In the genomic region with DNA sequence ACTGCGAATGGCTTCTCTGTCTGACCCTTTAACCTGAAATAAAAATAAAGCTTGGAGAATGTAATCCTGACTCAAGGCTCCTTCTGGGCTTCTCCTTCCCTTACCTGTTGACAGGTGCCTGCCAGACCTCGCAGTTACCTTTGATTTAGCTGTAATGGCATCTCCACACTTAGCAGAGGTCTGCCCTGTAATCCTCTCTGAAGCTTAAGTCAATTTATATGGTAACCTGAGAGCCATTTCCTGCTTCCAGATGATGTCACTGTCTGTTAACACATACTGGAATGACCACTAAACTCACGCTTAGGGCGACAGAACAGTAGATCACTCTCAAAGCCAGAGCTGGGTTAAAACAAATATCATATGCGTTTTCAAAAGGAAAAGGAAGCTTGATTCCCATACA, we compare ENCODE assay signal across 14 cellular contexts. TPM values are rescaled to one million over a fixed set of nuclear protein-coding genes. Genes with fewer than 3 reads are reported as not detected.
DNase-seq lines count a peak whose midpoint lies in the region; ATAC-seq and TF ChIP-seq lines count a peak whose summit lies in the region.
"Had no signal": no experiment of that assay in that cellular context is flagged by ENCODE, and none has a peak within 500 bp of the region (broad histone marks: within the 10 kb centered on the region; RNA-seq: fewer than 3 reads in every experiment).

No MANE protein-coding gene starts in this region.

- no peak for ATAC-seq in HG02678 (IDR thresholded peaks at IDR 0.05; ENCODE audit: unreplicated experiment)
- ATAC-seq: heart left ventricle had no signal

- H2AFZ ChIP-seq in GM23248, result no peak overlapping the region

- WGBS in GM23248 (ENCODE audit: low coverage in 1 of 2, low lambda C conversion rate in 2 of 2, missing lambda C conversion rate in 2 of 2), 2 experiments, result 2% methylated on average over 5 of the region's 5 CpGs
- WGBS in thyroid gland, 2 donors, result 14 to 22% methylated on average over 5 of the region's 5 CpGs

- no peaks in the 10 kb centered on the region for H3K27me3 Mint-ChIP-seq in activated CD4-positive, alpha-beta memory T cell treated with anti-CD3 and anti-CD28 coated beads, Interleukin-2, amount 10 ng/mL, durations not matched to agents 7 days and 5 days

- H3K27me3 ChIP-seq in GM23248 (replicated peaks; ENCODE audit: insufficient read depth) (peaks cover 10% of the 10 kb centered on the region), SJCRH30 (no peaks in the 10 kb centered on the region), thyroid gland (no peaks in the 10 kb centered on the region)
- H3K27me3 ChIP-seq: SJSA1 had no signal

- no peaks in the 10 kb centered on the region for H4K20me1 ChIP-seq in GM23248 (ENCODE audit: insufficient read depth)

- H3K27ac ChIP-seq in GM23248, result no peak overlapping the region
- H3K27ac ChIP-seq in SJCRH30, result no peak overlapping the region
- no peak overlapping the region for H3K27ac ChIP-seq in thyroid gland
- H3K27ac ChIP-seq: coronary artery, heart left ventricle, SJSA1 had no signal

- intact Hi-C loops in thyroid gland (cut with DNase I), result no loop called here

- H3K4me3 ChIP-seq in GM23248 (no peak overlapping the region), SJCRH30 (no peak overlapping the region), thyroid gland (replicated peaks in 1 of 3) (no peak overlapping the region)
- H3K4me3 ChIP-seq: coronary artery, heart left ventricle, SJSA1 had no signal

- POLR2A ChIA-PET in activated CD4-positive, alpha-beta memory T cell treated with anti-CD3 and anti-CD28 coated beads, Interleukin-2, amount 10 ng/mL, durations not matched to agents 7 days and 5 days (lab: Charles Lee), result interaction anchor here (0.6 kb wide), 1 partner anchor 96 kb away, joined by 3 read pairs; no protein-coding TSS in a partner anchor

- CTCF ChIA-PET in activated CD4-positive, alpha-beta memory T cell treated with anti-CD3 and anti-CD28 coated beads, Interleukin-2, amount 10 ng/mL, durations not matched to agents 7 days and 5 days (lab: Charles Lee), result no interaction called here

- no peak overlapping the region for H3K4me3 Mint-ChIP-seq in activated CD4-positive, alpha-beta memory T cell treated with anti-CD3 and anti-CD28 coated beads, Interleukin-2, amount 10 ng/mL, durations not matched to agents 7 days and 5 days

- in situ Hi-C loops in GM23248 (cut with MboI), result no loop called here

- TF ChIP-seq CTCF in thyroid gland (IDR thresholded peaks at IDR 0.05), result no peak

- H3K4me2 ChIP-seq in GM23248 (ENCODE audit: unreplicated experiment), result no peak overlapping the region

- H3K36me3 Mint-ChIP-seq in activated CD4-positive, alpha-beta memory T cell treated with anti-CD3 and anti-CD28 coated beads, Interleukin-2, amount 10 ng/mL, durations not matched to agents 7 days and 5 days (ENCODE audit: low read depth), result no peaks in the 10 kb centered on the region

- no peaks in the 10 kb centered on the region for H3K9me3 Mint-ChIP-seq in activated CD4-positive, alpha-beta memory T cell treated with anti-CD3 and anti-CD28 coated beads, Interleukin-2, amount 10 ng/mL, durations not matched to agents 7 days and 5 days
- H3K9me3 Mint-ChIP-seq: activated T-helper 2 cell treated with anti-CD3 and anti-CD28 coated beads, Interferon-gamma antibody, Interleukin-2, Interleukin-4, amounts not matched to agents 10 μg/mL and 5 μg/mL and 100 μg/mL, durations not matched to agents 14 hours and 24 hours and 36 hours had no signal

- no peak overlapping the region for H3K9ac ChIP-seq in GM23248

- H3K4me1 ChIP-seq in GM23248 (ENCODE audit: insufficient read depth) (no peaks in the 10 kb centered on the region), SJCRH30 (peaks cover 14% of the 10 kb centered on the region), thyroid gland (no peaks in the 10 kb centered on the region)
- H3K4me1 ChIP-seq: Caco-2, heart left ventricle, SJSA1 had no signal

- TF ChIP-seq POLR2A in thyroid gland (IDR thresholded peaks at IDR 0.05), result no peak

- DNase-seq in GM23248 (peak; percentile 37), NCI-H1930 (lab: John Stamatoyannopoulos, UW) (peak; percentile 23 to 53), SJCRH30 (peak; percentile 32 to 76), left kidney (ENCODE audit: low read depth, low spot score) (peak; percentile 85), thyroid gland (no peak)
- DNase-seq in activated naive CD4-positive, alpha-beta T cell treated with anti-CD3 and anti-CD28 coated beads, Interleukin-2, amount 50 U/mL, for 16 hours, result no peak
- no peak for DNase-seq in activated CD4-positive, alpha-beta memory T cell treated with anti-CD3 and anti-CD28 coated beads, Interleukin-2, amount 10 ng/mL, durations not matched to agents 7 days and 5 days
- DNase-seq: activated CD4-positive, alpha-beta T cell treated with anti-CD3 and anti-CD28 coated beads for 1 hour; heart left ventricle had no signal

- H3K36me3 ChIP-seq in GM23248 (ENCODE audit: low read depth) (no peaks in the 10 kb centered on the region), SJCRH30 (no peaks in the 10 kb centered on the region), thyroid gland (no peaks in the 10 kb centered on the region)
- H3K36me3 ChIP-seq: heart left ventricle, SJSA1 had no signal

- no peak overlapping the region for H3K27ac Mint-ChIP-seq in activated CD4-positive, alpha-beta memory T cell treated with anti-CD3 and anti-CD28 coated beads, Interleukin-2, amount 10 ng/mL, durations not matched to agents 7 days and 5 days
- H3K27ac Mint-ChIP-seq: activated T-helper 2 cell treated with anti-CD3 and anti-CD28 coated beads, Interferon-gamma antibody, Interleukin-2, Interleukin-4, amounts not matched to agents 10 μg/mL and 5 μg/mL and 100 μg/mL, durations not matched to agents 14 hours and 24 hours and 36 hours had no signal

- H3K9me3 ChIP-seq in GM23248 (ENCODE audit: low read depth) (no peaks in the 10 kb centered on the region), SJCRH30 (replicated peaks) (no peaks in the 10 kb centered on the region), thyroid gland (no peaks in the 10 kb centered on the region)
- H3K9me3 ChIP-seq: Caco-2, heart left ventricle, SJSA1 had no signal

- H3K9me2 ChIP-seq in GM23248 (ENCODE audit: insufficient read depth), result no peaks in the 10 kb centered on the region

- H3F3A ChIP-seq in GM23248 (ENCODE audit: insufficient read depth), result no peaks in the 10 kb centered on the region

- no peaks in the 10 kb centered on the region for H3K79me2 ChIP-seq in GM23248 (ENCODE audit: insufficient read depth)

- no peaks in the 10 kb centered on the region for H3K4me1 Mint-ChIP-seq in activated CD4-positive, alpha-beta memory T cell treated with anti-CD3 and anti-CD28 coated beads, Interleukin-2, amount 10 ng/mL, durations not matched to agents 7 days and 5 days

RNA-seq across cellular contexts. Expression of a gene that starts 29.4 kb away (rescaled TPM):
- not detected in 2 replicates for total RNA-seq in GM23248 (2014; rRNA removed; shearing (Covaris generic))
- polyA plus RNA-seq in GM23248 (2016; fragmentation: Nextera tagmentation; extraction: Ambion mirVana), result not detected in 2 replicates
- not detected in 2 replicates for total RNA-seq in SJCRH30 (2014; rRNA removed; shearing (Covaris generic))
- total RNA-seq in activated CD4-positive, alpha-beta memory T cell treated with anti-CD3 and anti-CD28 coated beads, Interleukin-2, amount 10 ng/mL, durations not matched to agents 7 days and 5 days, result not detected
- not detected for total RNA-seq in thyroid gland
- total RNA-seq: activated T-helper 2 cell treated with anti-CD3 and anti-CD28 coated beads, Interferon-gamma antibody, Interleukin-2, Interleukin-4, amounts not matched to agents 10 μg/mL and 5 μg/mL and 100 μg/mL, durations not matched to agents 14 hours and 24 hours and 36 hours; Caco-2; heart left ventricle; SJSA1 had no signal
- polyA plus RNA-seq: heart left ventricle had no signal

Comparison
In these comparisons a context has a peak if more than half of its experiments do, and no peak if none do; other contexts are left out.
1. DNase-seq: peak in GM23248 (single experiment), NCI-H1930 (2 of 2), SJCRH30 (2 of 2) and left kidney (single experiment); none in activated naive CD4-positive, alpha-beta T cell treated with anti-CD3 and anti-CD28 coated beads, Interleukin-2, amount 50 U/mL, for 16 hours (single experiment), activated CD4-positive, alpha-beta memory T cell treated with anti-CD3 and anti-CD28 coated beads, Interleukin-2, amount 10 ng/mL, durations not matched to agents 7 days and 5 days (single experiment) and thyroid gland (0 of 2).